ENCODE assay signal across 8 cellular contexts in the genomic region with DNA sequence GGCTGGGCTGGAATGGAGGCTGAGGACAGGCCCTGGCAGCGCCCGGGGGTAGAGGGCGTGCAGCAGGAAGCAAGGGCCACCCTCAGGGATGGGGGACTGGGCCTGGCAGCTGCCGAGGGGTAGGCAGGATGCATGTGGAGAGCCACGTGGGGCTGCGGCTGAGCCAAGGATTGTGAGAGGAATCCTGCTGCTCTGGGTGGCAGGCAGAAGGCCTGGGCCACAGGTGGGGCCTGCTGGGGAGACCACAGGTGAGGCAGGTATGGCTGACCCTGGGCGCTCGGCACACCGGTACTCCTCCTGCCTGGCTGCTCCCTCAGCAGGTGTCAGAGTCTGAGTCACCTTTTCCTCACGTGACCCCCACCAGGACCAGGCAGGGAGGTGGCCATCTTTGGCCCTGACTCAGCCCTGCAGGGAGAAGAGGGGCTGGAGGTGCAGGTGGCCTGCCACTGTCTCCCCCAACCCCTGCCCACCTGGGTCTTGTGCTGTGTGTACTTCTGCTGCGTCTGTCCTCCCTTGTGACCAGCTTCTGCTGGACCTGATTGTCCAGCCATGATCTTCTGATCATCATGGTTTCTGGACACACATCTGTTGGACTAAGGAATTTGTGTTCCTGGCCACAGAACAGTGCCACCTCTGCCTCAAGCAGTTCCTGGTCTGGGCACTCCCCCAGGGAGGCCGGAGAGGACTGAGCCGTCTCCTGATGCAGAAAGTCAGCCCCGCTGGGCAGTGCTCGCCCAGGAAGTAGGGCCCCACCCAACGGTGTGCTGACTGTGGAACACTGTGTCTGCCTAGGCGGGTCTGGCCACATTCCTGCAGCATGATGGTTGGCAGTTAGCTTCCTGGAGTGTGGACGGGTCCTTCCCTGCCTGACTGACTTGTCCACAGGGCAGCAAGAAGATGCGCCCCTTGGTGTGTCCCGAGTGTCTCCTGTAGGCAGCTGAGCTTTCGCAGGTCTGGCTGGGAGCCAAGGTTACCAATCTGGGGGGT. TPM values are rescaled to one million over a fixed set of nuclear protein-coding genes. Genes with fewer than 3 reads are reported as not detected.
A peak's percentile ranks its signal among the peaks of the same experiment; 100 is the strongest.
DNase-seq lines count a peak whose midpoint lies in the region; ATAC-seq, FAIRE-seq and TF ChIP-seq lines count a peak whose summit lies in the region.

No MANE protein-coding gene starts in this region.

- peaks cover 28% of the 10 kb centered on the region for H3K4me1 Mint-ChIP-seq in activated naive CD8-positive, alpha-beta T cell treated with anti-CD3 and anti-CD28 coated beads, Interleukin-2, amount 50 U/mL, for 24 hours

- DNase-seq in GM04504 (ENCODE audit: low read depth) (peak; percentile 56), NCI-H2196 (lab: John Stamatoyannopoulos, UW; ENCODE audit: unreplicated experiment) (peak; percentile 81), kidney (peak; percentile 97)
- peak; percentile 34 for DNase-seq in activated naive CD8-positive, alpha-beta T cell treated with anti-CD3 and anti-CD28 coated beads, Interleukin-2, amount 50 U/mL, for 24 hours

- intact Hi-C loops in kidney (cut with DNase I), result no loop called here

- H3K27me3 Mint-ChIP-seq in activated naive CD8-positive, alpha-beta T cell treated with anti-CD3 and anti-CD28 coated beads, Interleukin-2, amount 50 U/mL, for 24 hours, result no peaks in the 10 kb centered on the region

- H3K36me3 ChIP-seq in kidney (ENCODE audit: control insufficient read depth in 1 of 2, insufficient read depth in 2 of 2, low read length in 2 of 2) (peaks cover 0 to 4% of the 10 kb centered on the region in 2 donors), thymus (ENCODE audit: control insufficient read depth, insufficient read depth) (peaks cover 24% of the 10 kb centered on the region)

- H3K4me3 ChIP-seq in kidney (ENCODE audit: low read length in 2 of 2), result no peak overlapping the region
- H3K4me3 ChIP-seq in thymus (ENCODE audit: low read length), result no peak overlapping the region

- H3K9me3 Mint-ChIP-seq in activated naive CD8-positive, alpha-beta T cell treated with anti-CD3 and anti-CD28 coated beads, Interleukin-2, amount 50 U/mL, for 24 hours, result no peaks in the 10 kb centered on the region

- TF ChIP-seq CTCF in kidney (IDR thresholded peaks at IDR 0.05; ENCODE audit: borderline replicate concordance, extremely low read depth, insufficient read depth), result no peak

- 69% methylated on average over 21 of the region's 21 CpGs for WGBS in thymus

- H3K27ac Mint-ChIP-seq in activated naive CD8-positive, alpha-beta T cell treated with anti-CD3 and anti-CD28 coated beads, Interleukin-2, amount 50 U/mL, for 24 hours, result peak overlapping the region; percentile 37

- peak overlapping the region; percentile 63 to 84 for H3K27ac ChIP-seq in kidney (ENCODE audit: low read depth in 2 of 2, low read length in 2 of 2)
- peak overlapping the region; percentile 33 for H3K27ac ChIP-seq in thymus (ENCODE audit: low read depth)

- H3K4me1 ChIP-seq in kidney (ENCODE audit: control insufficient read depth in 1 of 2, insufficient read depth in 1 of 2, low read depth in 1 of 2, low read length in 2 of 2), result peaks cover 22 to 29% of the 10 kb centered on the region in 2 donors
- peaks cover 4% of the 10 kb centered on the region for H3K4me1 ChIP-seq in thymus (ENCODE audit: control insufficient read depth, insufficient read depth, low read length)

- H3K27me3 ChIP-seq in thymus (ENCODE audit: control insufficient read depth, insufficient read depth), result no peaks in the 10 kb centered on the region

- peak; percentile 58 for ATAC-seq in activated naive CD8-positive, alpha-beta T cell treated with anti-CD3 and anti-CD28 coated beads, Interleukin-2, amount 50 U/mL, for 24 hours
- no peak for ATAC-seq in GM21515 (IDR thresholded peaks at IDR 0.05; ENCODE audit: unreplicated experiment)
- ATAC-seq in HG03442 (IDR thresholded peaks at IDR 0.05; ENCODE audit: unreplicated experiment), result no peak
- ATAC-seq in GM21367 (IDR thresholded peaks at IDR 0.05; ENCODE audit: unreplicated experiment), result no peak

- FAIRE-seq in kidney (lab: Jason Lieb, UNC), result no peak

- H3K36me3 Mint-ChIP-seq in activated naive CD8-positive, alpha-beta T cell treated with anti-CD3 and anti-CD28 coated beads, Interleukin-2, amount 50 U/mL, for 24 hours (ENCODE audit: low read depth), result peaks cover 3% of the 10 kb centered on the region

- no peak overlapping the region for H3K9ac ChIP-seq in kidney (ENCODE audit: low read length in 2 of 2)

- no peak overlapping the region for H3K4me3 Mint-ChIP-seq in activated naive CD8-positive, alpha-beta T cell treated with anti-CD3 and anti-CD28 coated beads, Interleukin-2, amount 50 U/mL, for 24 hours

- no peaks in the 10 kb centered on the region for H3K9me3 ChIP-seq in kidney (ENCODE audit: control insufficient read depth in 1 of 2, low read length in 2 of 2)
- H3K9me3 ChIP-seq in thymus (ENCODE audit: control insufficient read depth), result no peaks in the 10 kb centered on the region

RNA-seq across cellular contexts. Expression of a gene that starts 6.4 kb away (rescaled TPM):
- 88.9 TPM for total RNA-seq in kidney
- polyA plus RNA-seq in kidney (ENCODE audit: insufficient read depth, low read depth, low replicate concordance) (42.3 TPM), thymus (109 TPM)

RNA-seq across cellular contexts. Expression of a gene that starts 6.9 kb away (rescaled TPM):
- 92.9 TPM for total RNA-seq in kidney
- polyA plus RNA-seq in kidney (ENCODE audit: insufficient read depth, low read depth, low replicate concordance) (15.8 TPM), thymus (56.9 TPM)

RNA-seq across cellular contexts. Expression of a gene that starts 21.6 kb away (rescaled TPM):
- total RNA-seq in kidney, result 19.1 TPM
- polyA plus RNA-seq in kidney (ENCODE audit: insufficient read depth, low read depth, low replicate concordance), result 13.5 TPM
- polyA plus RNA-seq in thymus, result 20.7 TPM

RNA-seq across cellular contexts. Expression of a gene that starts 33.2 kb away (rescaled TPM):
- total RNA-seq in kidney, result 31.4 TPM
- polyA plus RNA-seq in kidney (ENCODE audit: insufficient read depth, low read depth, low replicate concordance) (23.2 TPM), thymus (93.1 TPM)

Comparison
In these comparisons a context has a peak if more than half of its experiments do, and no peak if none do; other contexts are left out.
1. DNase-seq: peak in every context shown above with its lines; median percentile 97 in kidney; 81 in NCI-H2196; 56 in GM04504; 34 in activated naive CD8-positive, alpha-beta T cell treated with anti-CD3 and anti-CD28 coated beads, Interleukin-2, amount 50 U/mL, for 24 hours.